In the genomic region with DNA sequence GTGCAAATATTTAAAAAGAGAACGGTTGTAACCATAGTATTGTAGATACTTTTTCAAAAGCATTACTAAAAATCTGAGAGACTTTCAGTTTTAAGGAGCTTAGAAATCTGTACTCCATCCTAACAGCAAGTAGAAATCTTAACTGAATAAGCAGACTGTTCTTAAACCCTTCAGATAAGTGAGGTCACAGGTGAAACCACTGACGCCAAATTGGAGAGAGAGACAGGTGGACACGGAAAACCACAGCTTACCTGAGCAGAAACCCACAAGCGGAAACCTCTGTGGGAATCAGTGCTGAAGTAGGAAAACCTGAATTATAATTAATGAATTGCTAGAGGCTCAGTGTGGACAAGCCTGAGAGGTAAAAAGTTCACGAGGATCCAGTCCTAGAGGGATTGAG, we compare ENCODE assay signal across 30 cellular contexts.
"Had no signal": no experiment of that assay in that cellular context is flagged by ENCODE, and none has a peak within 500 bp of the region (broad histone marks: within the 10 kb centered on the region; RNA-seq: fewer than 3 reads in every experiment).

No MANE protein-coding gene starts in this region.

- H3K4me2 ChIP-seq: KMS-11, PC-9 had no signal

- H2AFZ ChIP-seq: PC-9 had no signal

- FAIRE-seq: RCC 7860, TTC549 had no signal

- DNase-seq: activated CD4-positive, alpha-beta T cell treated with anti-CD3 and anti-CD28 coated beads, Interleukin-2, amount 10 ng/mL, durations not matched to agents 24 days and 14 days; activated CD4-positive, alpha-beta T cell treated with anti-CD3 and anti-CD28 coated beads, Interleukin-2, amount 50 U/mL, for 4 hours; activated CD8-positive, alpha-beta T cell treated with anti-CD3 and anti-CD28 coated beads for 36 hours; activated effector memory CD4-positive, alpha-beta T cell treated with anti-CD3 and anti-CD28 coated beads, Interleukin-2, amount 50 U/mL, for 16 hours; activated naive CD4-positive, alpha-beta T cell; activated naive CD4-positive, alpha-beta T cell treated with anti-CD3 and anti-CD28 coated beads, Interleukin-2, amount 50 U/mL, for 16 hours; activated naive CD8-positive, alpha-beta T cell treated with anti-CD3 and anti-CD28 coated beads for 36 hours; activated T-cell treated with anti-CD3 and anti-CD28 coated beads, Interleukin-2, amount 50 U/mL, for 1 hour; activated T-cell treated with anti-CD3 and anti-CD28 coated beads, Interleukin-2, amount 50 U/mL, for 72 hours; amniotic stem cell; aorta; NCI-H1092 treated with DMSO at 0.1 percent for 48 hours; NCI-H146; NCI-H187; NCI-H2029 treated with DMSO at 0.1 percent for 48 hours; NCI-H2107; NCI-H2171; NCI-H510A; NCI-H526; NCI-H748 treated with DMSO at 0.1 percent for 48 hours; PC-9; Right ventricle myocardium superior; SW 1271 had no signal

- H3K36me3 ChIP-seq: cardiac muscle cell had no signal

- H3K36me3 Mint-ChIP-seq: activated naive CD8-positive, alpha-beta T cell treated with anti-CD3 and anti-CD28 coated beads for 36 hours had no signal

- H3K27me3 ChIP-seq: cardiac muscle cell had no signal

- H3K27me3 Mint-ChIP-seq: activated CD4-positive, alpha-beta T cell treated with anti-CD3 and anti-CD28 coated beads, Interleukin-2, amount 10 ng/mL, durations not matched to agents 24 days and 14 days; activated naive CD8-positive, alpha-beta T cell treated with anti-CD3 and anti-CD28 coated beads for 36 hours; activated T-helper 17 cell treated with anti-CD3 and anti-CD28 coated beads, Interleukin-2, amount 50 U/mL, for 72 hours; central memory CD8-positive, alpha-beta T cell had no signal

- ATAC-seq: activated CD8-positive, alpha-beta T cell treated with anti-CD3 and anti-CD28 coated beads for 36 hours; activated T-cell treated with anti-CD3 and anti-CD28 coated beads, Interleukin-2, amount 50 U/mL, for 72 hours; activated T-helper 17 cell treated with anti-CD3 and anti-CD28 coated beads, Interleukin-2, amount 50 U/mL, for 72 hours had no signal

- H3K9ac ChIP-seq: KMS-11 had no signal

- H3K4me3 ChIP-seq: cardiac muscle cell, PC-9 had no signal

- H3K27ac ChIP-seq: cardiac muscle cell, KMS-11, PC-9 had no signal

- H3K9me3 Mint-ChIP-seq: activated CD4-positive, alpha-beta T cell treated with anti-CD3 and anti-CD28 coated beads, Interleukin-2, amount 10 ng/mL, durations not matched to agents 24 days and 14 days; activated CD8-positive, alpha-beta T cell treated with anti-CD3 and anti-CD28 coated beads for 36 hours; activated naive CD8-positive, alpha-beta T cell treated with anti-CD3 and anti-CD28 coated beads for 36 hours; activated T-cell treated with anti-CD3 and anti-CD28 coated beads, Interleukin-2, amount 50 U/mL, for 72 hours; T-helper 2 cell treated with Interferon-gamma antibody and Interleukin-4, amounts not matched to agents 5 μg/mL and 100 μg/mL, for 36 hours had no signal

- H3K4me3 Mint-ChIP-seq: activated CD4-positive, alpha-beta T cell treated with anti-CD3 and anti-CD28 coated beads, Interleukin-2, amount 10 ng/mL, durations not matched to agents 24 days and 14 days; activated CD8-positive, alpha-beta T cell treated with anti-CD3 and anti-CD28 coated beads for 36 hours; activated naive CD8-positive, alpha-beta T cell treated with anti-CD3 and anti-CD28 coated beads for 36 hours; activated T-cell treated with anti-CD3 and anti-CD28 coated beads, Interleukin-2, amount 50 U/mL, for 72 hours; activated T-helper 17 cell treated with anti-CD3 and anti-CD28 coated beads, Interleukin-2, amount 50 U/mL, for 72 hours; central memory CD8-positive, alpha-beta T cell; T-helper 2 cell treated with Interferon-gamma antibody and Interleukin-4, amounts not matched to agents 5 μg/mL and 100 μg/mL, for 36 hours had no signal

- H3K4me1 Mint-ChIP-seq: activated CD4-positive, alpha-beta T cell treated with anti-CD3 and anti-CD28 coated beads, Interleukin-2, amount 10 ng/mL, durations not matched to agents 24 days and 14 days; activated naive CD8-positive, alpha-beta T cell treated with anti-CD3 and anti-CD28 coated beads for 36 hours; activated T-helper 17 cell treated with anti-CD3 and anti-CD28 coated beads, Interleukin-2, amount 50 U/mL, for 72 hours; central memory CD8-positive, alpha-beta T cell had no signal

- H3K27ac Mint-ChIP-seq: activated CD4-positive, alpha-beta T cell treated with anti-CD3 and anti-CD28 coated beads, Interleukin-2, amount 10 ng/mL, durations not matched to agents 24 days and 14 days; activated CD8-positive, alpha-beta T cell treated with anti-CD3 and anti-CD28 coated beads for 36 hours; activated naive CD8-positive, alpha-beta T cell treated with anti-CD3 and anti-CD28 coated beads for 36 hours; activated T-cell treated with anti-CD3 and anti-CD28 coated beads, Interleukin-2, amount 50 U/mL, for 72 hours; activated T-helper 17 cell treated with anti-CD3 and anti-CD28 coated beads, Interleukin-2, amount 50 U/mL, for 72 hours; T-helper 2 cell treated with Interferon-gamma antibody and Interleukin-4, amounts not matched to agents 5 μg/mL and 100 μg/mL, for 36 hours had no signal
